Comparison of ENCODE assay signal across 19 cellular contexts in genomic region chr2:119229716-119230115, GRCh38. TPM values are rescaled to one million over a fixed set of nuclear protein-coding genes. Genes with fewer than 3 reads are reported as not detected.
DNase-seq lines count a peak whose midpoint lies in the region; ATAC-seq, FAIRE-seq and TF ChIP-seq lines count a peak whose summit lies in the region.
"Had no signal": no experiment of that assay in that cellular context is flagged by ENCODE, and none has a peak within 500 bp of the region (broad histone marks: within the 10 kb centered on the region; RNA-seq: fewer than 3 reads in every experiment).

No MANE protein-coding gene starts in this region.

- intact Hi-C loops in psoas muscle (cut with DNase I) = loop anchor here (5.0 to 10.0 kb wide), 3 partner anchors 53 to 255 kb away; no protein-coding TSS in a partner anchor
- intact Hi-C loops in prostate gland (cut with DNase I) = no loop called here

- no peaks in the 10 kb centered on the region for H3K36me3 Mint-ChIP-seq in naive thymus-derived CD8-positive, alpha-beta T cell
- H3K36me3 Mint-ChIP-seq: CD8-positive, alpha-beta memory T cell had no signal

- no peak for FAIRE-seq in GM12891 (lab: Jason Lieb, UNC)
- FAIRE-seq: D721Med had no signal

- H3K4me1 Mint-ChIP-seq in naive thymus-derived CD8-positive, alpha-beta T cell = no peaks in the 10 kb centered on the region
- H3K4me1 Mint-ChIP-seq: CD8-positive, alpha-beta memory T cell had no signal

- no peak overlapping the region for H3K4me3 Mint-ChIP-seq in naive thymus-derived CD8-positive, alpha-beta T cell
- H3K4me3 Mint-ChIP-seq: CD8-positive, alpha-beta memory T cell had no signal

- H3K4me1 ChIP-seq in psoas muscle (peaks cover 69% of the 10 kb centered on the region), prostate gland (replicated peaks) (no peaks in the 10 kb centered on the region)

- TF ChIP-seq CTCF in epithelial cell of esophagus (IDR thresholded peaks at IDR 0.05; ENCODE audit: insufficient read depth, low read depth, low read length, missing control alignments) = no peak
- no peak for TF ChIP-seq CTCF in psoas muscle (IDR thresholded peaks at IDR 0.05)
- no peak for TF ChIP-seq CTCF in prostate gland (IDR thresholded peaks at IDR 0.05)

- no peak for ATAC-seq in psoas muscle
- no peak for ATAC-seq in naive thymus-derived CD8-positive, alpha-beta T cell

- peaks cover 0 to 22% (median 12%) of the 10 kb centered on the region in 5 donors for H3K27me3 Mint-ChIP-seq in naive thymus-derived CD8-positive, alpha-beta T cell

- no peak overlapping the region for H3K27ac Mint-ChIP-seq in naive thymus-derived CD8-positive, alpha-beta T cell
- H3K27ac Mint-ChIP-seq: CD8-positive, alpha-beta memory T cell had no signal

- H3K27me3 ChIP-seq in H7 (ENCODE audit: control insufficient read depth, insufficient read depth, low read length) (peaks cover 1% of the 10 kb centered on the region; the same call in 1 of the 2 replicates), psoas muscle (ENCODE audit: insufficient read depth in 3 of 3, low read length in 2 of 3) (no peaks in the 10 kb centered on the region), prostate gland (replicated peaks; ENCODE audit: insufficient read depth) (no peaks in the 10 kb centered on the region)
- H3K27me3 ChIP-seq: BLaER1 treated with 17β-estradiol and CSF1 and Interleukin-3, amounts not matched to agents 10 nM and 100 nM; Peyer's patch; SJSA1 had no signal

- H3K9me3 ChIP-seq in psoas muscle = no peaks in the 10 kb centered on the region
- H3K9me3 ChIP-seq in prostate gland = no peaks in the 10 kb centered on the region
- H3K9me3 ChIP-seq: BLaER1 treated with 17β-estradiol and CSF1 and Interleukin-3, amounts not matched to agents 10 nM and 100 nM; Peyer's patch; SJSA1 had no signal

- 86 to 89% (median 86%) methylated on average over 3 of the region's 3 CpGs for WGBS in psoas muscle, 3 donors
- 62% methylated on average over 3 of the region's 3 CpGs for WGBS in prostate gland

- TF ChIP-seq POLR2A in GM12891 (IDR thresholded peaks at IDR 0.05; ENCODE audit: low read depth, low read length) (no peak), prostate gland (IDR thresholded peaks at IDR 0.05) (no peak)

- H3K27ac ChIP-seq in psoas muscle = peak overlapping the region; percentile 36
- no peak overlapping the region for H3K27ac ChIP-seq in prostate gland
- H3K27ac ChIP-seq: BLaER1 treated with 17β-estradiol and CSF1 and Interleukin-3, amounts not matched to agents 10 nM and 100 nM; Peyer's patch; SJSA1 had no signal

- DNase-seq in H7 (peak; percentile 77), NCI-H69 (lab: John Stamatoyannopoulos, UW) (peak; percentile 26), epithelial cell of esophagus (ENCODE audit: low read depth) (peak; percentile 26), psoas muscle (peak in 1 of 2 donors; percentile 19), GM12891 (ENCODE audit: insufficient read length, low spot score) (no peak), prostate gland (ENCODE audit: low spot score) (no peak)
- DNase-seq in naive thymus-derived CD8-positive, alpha-beta T cell = no peak
- DNase-seq: CD8-positive, alpha-beta memory T cell; DMS79; HCEC 1CT; KBM-7; NCI-H187; NCI-H446; NCI-H748 treated with DMSO at 0.1 percent for 48 hours; NK-92 treated with Interleukin-12 subunit alpha and Interleukin-12 subunit beta, amount 100 ng/mL, for 24 hours; Peyer's patch had no signal

- POLR2A ChIA-PET in naive thymus-derived CD8-positive, alpha-beta T cell (lab: Charles Lee) = no interaction called here

- no peaks in the 10 kb centered on the region for H3K9me3 Mint-ChIP-seq in naive thymus-derived CD8-positive, alpha-beta T cell
- H3K9me3 Mint-ChIP-seq: CD8-positive, alpha-beta memory T cell had no signal

- H3K36me3 ChIP-seq in H7 (replicated peaks; ENCODE audit: control insufficient read depth, insufficient read depth, low read length) = no peaks in the 10 kb centered on the region
- peaks cover 0 to 5% of the 10 kb centered on the region in 2 donors for H3K36me3 ChIP-seq in psoas muscle (ENCODE audit: insufficient read depth in 1 of 2, low read depth in 1 of 2)
- no peaks in the 10 kb centered on the region for H3K36me3 ChIP-seq in prostate gland
- H3K36me3 ChIP-seq: Peyer's patch had no signal

- H3K4me3 ChIP-seq in H7 (ENCODE audit: insufficient read depth, low read depth, low read length) (no peak overlapping the region), epithelial cell of esophagus (ENCODE audit: low read length) (no peak overlapping the region), psoas muscle (no peak overlapping the region), prostate gland (no peak overlapping the region)
- H3K4me3 ChIP-seq: BLaER1 treated with 17β-estradiol and CSF1 and Interleukin-3, amounts not matched to agents 10 nM and 100 nM; Peyer's patch; SJSA1 had no signal

TF ChIP-seq in GM12891, 5 proteins besides CTCF, POLR2A, EP300 and RAD21:
- no peak for TF ChIP-seq POU2F2 (IDR thresholded peaks at IDR 0.05; ENCODE audit: low read depth, low read length)
- no peak for TF ChIP-seq TAF1 (IDR thresholded peaks at IDR 0.05; ENCODE audit: low read depth, low read length)
- no peak for TF ChIP-seq POLR2AphosphoS5 (IDR thresholded peaks at IDR 0.05; ENCODE audit: low read depth, low read length)
- no peak for TF ChIP-seq SPI1 (IDR thresholded peaks at IDR 0.05; ENCODE audit: low read depth, low read length)
- TF ChIP-seq PAX5 (IDR thresholded peaks at IDR 0.05; ENCODE audit: insufficient read depth, low read length, severe bottlenecking) = no peak

RNA-seq across cellular contexts. Expression of gene STEAP3, which starts 6.1 kb away (rescaled TPM):
- 14.3 and 16.0 TPM in 2 replicates for total RNA-seq in H7 (2014; rRNA removed; shearing (Covaris generic))
- total RNA-seq in psoas muscle = 10 to 100 TPM; 12.3 to 47.4 (median 22.8) TPM
- polyA plus RNA-seq in psoas muscle = 10 to 100 TPM in 1 of 3 donors, 1 to 10 TPM in 2; 8.6 to 15.7 (median 8.9) TPM
- 4.4 TPM for polyA plus RNA-seq in GM12891 (2012; ENCODE audit: low read depth, missing spikeins)
- not detected for total RNA-seq in naive thymus-derived CD8-positive, alpha-beta T cell
- under 1 TPM in 1 of 3 donors, not detected in 2; 0.24 TPM for polyA plus RNA-seq in naive thymus-derived CD8-positive, alpha-beta T cell
- total RNA-seq in prostate gland = 10 to 100 TPM; 15.3 to 25.1 TPM

Comparison
In these comparisons a context has a peak if more than half of its experiments do, and no peak if none do; other contexts are left out.
1. DNase-seq: peak in H7 (single experiment), NCI-H69 (single experiment) and epithelial cell of esophagus (single experiment); none in GM12891 (single experiment), naive thymus-derived CD8-positive, alpha-beta T cell (0 of 10) and prostate gland (single experiment).
2. RNA of gene STEAP3, which starts 6.1 kb away (total RNA-seq): 12.3 to 47.4 TPM in psoas muscle, 15.3 to 25.1 TPM in prostate gland and 14.3 to 16.0 TPM in H7; not detected in naive thymus-derived CD8-positive, alpha-beta T cell; every median in the first group is over 10 times any median in the second.